8 cellular contexts compared by ENCODE assay signal in the genomic region with DNA sequence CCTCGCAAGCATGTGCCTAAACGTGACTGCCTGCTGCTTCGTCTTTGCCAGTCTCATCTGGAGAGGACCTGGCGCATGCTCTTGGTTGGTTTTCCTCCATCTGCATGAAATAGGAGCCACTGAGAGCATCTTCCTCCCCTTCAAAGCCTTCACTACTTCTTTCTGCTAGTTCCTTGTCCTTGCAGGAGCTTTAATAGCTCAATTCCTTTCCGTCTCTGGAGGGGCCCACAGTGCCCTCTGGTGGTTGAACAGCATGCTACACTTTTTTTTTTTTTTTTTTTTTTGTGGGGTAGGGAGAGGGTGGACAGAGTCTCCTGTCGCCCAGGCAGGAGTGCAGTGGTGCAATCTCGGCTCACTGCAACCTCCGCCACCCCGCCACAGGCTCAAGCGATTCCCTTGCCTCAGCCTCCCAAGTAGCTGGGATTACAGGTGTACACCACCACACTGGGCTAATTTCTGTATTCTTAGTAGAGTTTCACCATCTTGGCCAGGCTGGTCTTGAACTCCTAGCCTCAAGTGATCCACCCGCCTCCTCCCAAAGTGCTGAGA. TPM values are rescaled to one million over a fixed set of nuclear protein-coding genes. Genes with fewer than 3 reads are reported as not detected.
DNase-seq lines count a peak whose midpoint lies in the region; ATAC-seq and TF ChIP-seq lines count a peak whose summit lies in the region.

No MANE protein-coding gene starts in this region.

- no peak overlapping the region for H3K4me2 ChIP-seq in SK-N-SH

- no peaks in the 10 kb centered on the region for H3K9me2 ChIP-seq in SK-N-SH

- no peaks in the 10 kb centered on the region for H3F3A ChIP-seq in SK-N-SH (replicated peaks; ENCODE audit: insufficient read depth)

- WGBS in SK-N-SH (ENCODE audit: low lambda C conversion rate) = 40% methylated on average over 10 of the region's 11 CpGs

- no peaks in the 10 kb centered on the region for H4K20me1 ChIP-seq in SK-N-SH (ENCODE audit: insufficient read depth)

- TF ChIP-seq EP300 in SK-N-SH (IDR thresholded peaks at IDR 0.05; ENCODE audit: borderline replicate concordance in 1 of 2, low read depth in 1 of 2, low read length in 1 of 2) = no peak

- H3K9me3 Mint-ChIP-seq in activated naive CD4-positive, alpha-beta T cell treated with anti-CD3 and anti-CD28 coated beads, Interleukin-2, amount 10 ng/mL, durations not matched to agents 7 days and 5 days = no peaks in the 10 kb centered on the region

- H3K36me3 ChIP-seq in SK-N-SH (replicated peaks in 1 of 2; ENCODE audit: control insufficient read depth in 1 of 2, insufficient read depth in 2 of 2, low read length in 1 of 2) = no peaks in the 10 kb centered on the region
- no peaks in the 10 kb centered on the region for H3K36me3 ChIP-seq in cardiac muscle cell

- H3K27ac ChIP-seq in SK-N-SH (ENCODE audit: low read depth in 2 of 2, low read length in 1 of 2) (no peak overlapping the region), cardiac muscle cell (no peak overlapping the region)

- intact Hi-C loops in sciatic nerve (cut with DNase I) = loop anchor here (5.0 kb wide), 1 partner anchor 153 kb away; no protein-coding TSS in a partner anchor

- no peak overlapping the region for H2AFZ ChIP-seq in SK-N-SH (ENCODE audit: low read depth)

- no peak overlapping the region for H3K4me3 Mint-ChIP-seq in activated naive CD4-positive, alpha-beta T cell treated with anti-CD3 and anti-CD28 coated beads, Interleukin-2, amount 10 ng/mL, durations not matched to agents 7 days and 5 days

- H3K27ac Mint-ChIP-seq in activated naive CD4-positive, alpha-beta T cell treated with anti-CD3 and anti-CD28 coated beads, Interleukin-2, amount 10 ng/mL, durations not matched to agents 7 days and 5 days = no peak overlapping the region

- TF ChIP-seq RAD21 in SK-N-SH (IDR thresholded peaks at IDR 0.05; ENCODE audit: low read length) = peak; percentile 72

- H3K4me3 ChIP-seq in SK-N-SH (ENCODE audit: low read depth in 2 of 2, low read length in 1 of 2) (no peak overlapping the region), cardiac muscle cell (no peak overlapping the region)

- no peak overlapping the region for H3K9ac ChIP-seq in SK-N-SH

- H3K4me1 Mint-ChIP-seq in activated naive CD4-positive, alpha-beta T cell treated with anti-CD3 and anti-CD28 coated beads, Interleukin-2, amount 10 ng/mL, durations not matched to agents 7 days and 5 days = peaks cover 2% of the 10 kb centered on the region

- peaks cover 0 to 3% of the 10 kb centered on the region in 2 experiments; a peak in 1 of 4 replicates for H3K4me1 ChIP-seq in SK-N-SH (ENCODE audit: control insufficient read depth in 1 of 2, insufficient read depth in 2 of 2, low read depth in 1 of 2, low read length in 1 of 2)
- no peaks in the 10 kb centered on the region for H3K4me1 ChIP-seq in cardiac muscle cell (ENCODE audit: low read depth)

- ATAC-seq in sciatic nerve (peak; percentile 51), GM19455 (IDR thresholded peaks at IDR 0.05; ENCODE audit: unreplicated experiment) (no peak)

- CTCF ChIA-PET in SK-N-SH (lab: Yijun Ruan, JAX) = interaction anchor here (0.5 to 4.3 kb wide), 39 partner anchors 9 to 709 kb away, joined by 3 to 36 read pairs (median 4); a partner anchor contains a TSS
- CTCF ChIA-PET in activated naive CD4-positive, alpha-beta T cell treated with anti-CD3 and anti-CD28 coated beads, Interleukin-2, amount 10 ng/mL, durations not matched to agents 7 days and 5 days (lab: Charles Lee) = interaction anchor here (0.6 to 5.4 kb wide), 22 partner anchors 10 to 455 kb away, joined by 3 to 46 read pairs (median 3); a partner anchor contains a TSS

- no peaks in the 10 kb centered on the region for H3K79me2 ChIP-seq in SK-N-SH (ENCODE audit: insufficient read depth)

- H3K27me3 Mint-ChIP-seq in activated naive CD4-positive, alpha-beta T cell treated with anti-CD3 and anti-CD28 coated beads, Interleukin-2, amount 10 ng/mL, durations not matched to agents 7 days and 5 days = peaks cover 10% of the 10 kb centered on the region

- H3K36me3 Mint-ChIP-seq in activated naive CD4-positive, alpha-beta T cell treated with anti-CD3 and anti-CD28 coated beads, Interleukin-2, amount 10 ng/mL, durations not matched to agents 7 days and 5 days = peaks cover 24% of the 10 kb centered on the region

- H3K27me3 ChIP-seq in SK-N-SH (ENCODE audit: insufficient read depth) (no peaks in the 10 kb centered on the region), cardiac muscle cell (no peaks in the 10 kb centered on the region)

- POLR2A ChIA-PET in SK-N-SH (lab: Yijun Ruan, JAX) = interaction anchor here (0.6 kb wide), 1 partner anchor 562 kb away, joined by 5 read pairs; no protein-coding TSS in a partner anchor

- DNase-seq in CMK (ENCODE audit: low read depth) (peak; percentile 17), HPDE6-E6E7 (ENCODE audit: extremely low spot score) (peak; percentile 46), SK-N-SH (peak; percentile 71), cardiac muscle cell (ENCODE audit: low read depth in 1 of 2, low spot score in 1 of 2) (peak; percentile 57 to 62), sciatic nerve (ENCODE audit: low spot score) (no peak), GOT3 (lab: John Stamatoyannopoulos, UW) (no peak)
- DNase-seq in activated naive CD4-positive, alpha-beta T cell treated with anti-CD3 and anti-CD28 coated beads, Interleukin-2, amount 10 ng/mL, durations not matched to agents 7 days and 5 days = peak; percentile 62

- TF ChIP-seq CTCF in SK-N-SH (IDR thresholded peaks at IDR 0.05) (peak; percentile 83), cardiac muscle cell (IDR thresholded peaks at IDR 0.05; ENCODE audit: low read depth, low read length) (peak; percentile 78)

- no peaks in the 10 kb centered on the region for H3K9me3 ChIP-seq in SK-N-SH
- no peaks in the 10 kb centered on the region for H3K9me3 ChIP-seq in cardiac muscle cell (ENCODE audit: low read depth)

TF ChIP-seq in SK-N-SH, 30 proteins besides CTCF, POLR2A, EP300 and RAD21:
- TF ChIP-seq SMC3 (IDR thresholded peaks at IDR 0.05; ENCODE audit: low read depth, low read length) (peak; percentile 65), FOSL2 (IDR thresholded peaks at IDR 0.05; ENCODE audit: borderline replicate concordance, low read depth) (no peak)

RNA-seq across cellular contexts. Expression of a gene that starts 59.6 kb away (rescaled TPM):
- polyA plus RNA-seq in SK-N-SH (2012; rRNA removed) (7.0 and 10.4 TPM in 2 replicates), cardiac muscle cell (0.60 and 0.95 TPM in 2 replicates)
- polyA plus RNA-seq in SK-N-SH (2012; cell fraction: cytosol; rRNA removed) = 8.5 and 10.9 TPM in 2 replicates
- polyA plus RNA-seq in SK-N-SH (2012; cell fraction: nucleus; rRNA removed) = 13.7 and 16.0 TPM in 2 replicates
- total RNA-seq in cardiac muscle cell (0.35 and 2.4 TPM in 2 replicates), sciatic nerve (40.5 TPM)

Comparison
In these comparisons a context has a peak if more than half of its experiments do, and no peak if none do; other contexts are left out.
1. DNase-seq: peak in CMK (single experiment), HPDE6-E6E7 (single experiment), SK-N-SH (single experiment), activated naive CD4-positive, alpha-beta T cell treated with anti-CD3 and anti-CD28 coated beads, Interleukin-2, amount 10 ng/mL, durations not matched to agents 7 days and 5 days (single experiment) and cardiac muscle cell (2 of 2); none in sciatic nerve (single experiment) and GOT3 (single experiment).
2. RNA of a gene that starts 59.6 kb away (total RNA-seq): 40.5 TPM in sciatic nerve (single experiment); 0.35 to 2.4 TPM in cardiac muscle cell; every median in the first group is over 10 times any median in the second.